Comparison of ENCODE assay signal across 22 cellular contexts in genomic region chr4:106270708-106271107, GRCh38. TPM values are rescaled to one million over a fixed set of nuclear protein-coding genes. Genes with fewer than 3 reads are reported as not detected.
A peak's percentile ranks its signal among the peaks of the same experiment; 100 is the strongest.
DNase-seq lines count a peak whose midpoint lies in the region; TF ChIP-seq lines count a peak whose summit lies in the region.
"Had no signal": no experiment of that assay in that cellular context is flagged by ENCODE, and none has a peak within 500 bp of the region (broad histone marks: within the 10 kb centered on the region; RNA-seq: fewer than 3 reads in every experiment).

No MANE protein-coding gene starts in this region.

- H2AFZ ChIP-seq in SK-N-SH (ENCODE audit: low read depth), result no peak overlapping the region

- TF ChIP-seq RAD21 in SK-N-SH (IDR thresholded peaks at IDR 0.05; ENCODE audit: low read length), result no peak

- no peak overlapping the region for H3K4me2 ChIP-seq in SK-N-SH
- H3K4me2 ChIP-seq: A549; BLaER1 treated with 17β-estradiol and CSF1 and Interleukin-3, amounts not matched to agents 10 nM and 100 nM had no signal

- H4K20me1 ChIP-seq in SK-N-SH (ENCODE audit: insufficient read depth), result no peaks in the 10 kb centered on the region

- TF ChIP-seq CTCF in SK-N-SH (IDR thresholded peaks at IDR 0.05), result no peak

- no peak for TF ChIP-seq EP300 in SK-N-SH (IDR thresholded peaks at IDR 0.05; ENCODE audit: borderline replicate concordance in 1 of 2, low read depth in 1 of 2, low read length in 1 of 2)

- H3K9me3 ChIP-seq in SK-N-SH, result no peaks in the 10 kb centered on the region
- H3K9me3 ChIP-seq in MG63, result no peaks in the 10 kb centered on the region
- H3K9me3 ChIP-seq: A549; BE2C; BLaER1 treated with 17β-estradiol and CSF1 and Interleukin-3, amounts not matched to agents 10 nM and 100 nM; HAP-1 had no signal

- no peak overlapping the region for H3K27ac ChIP-seq in SK-N-SH (ENCODE audit: low read depth in 2 of 2, low read length in 1 of 2)
- H3K27ac ChIP-seq: A549; BLaER1 treated with 17β-estradiol and CSF1 and Interleukin-3, amounts not matched to agents 10 nM and 100 nM had no signal

- H3K79me2 ChIP-seq in SK-N-SH (ENCODE audit: insufficient read depth), result peaks cover 10% of the 10 kb centered on the region; the same call in 1 of the 2 replicates

- DNase-seq in LHCN-M2 (ENCODE audit: low read depth), result peak; percentile 7
- DNase-seq in dermis blood vessel endothelial cell, result peak; percentile 32
- peak; percentile 18 for DNase-seq in myocyte (ENCODE audit: low read depth)
- no peak for DNase-seq in SHP77 treated with DMSO at 0.1 percent for 48 hours (lab: John Stamatoyannopoulos, UW)
- DNase-seq in SK-N-SH, result no peak
- no peak for DNase-seq in MG63
- no peak for DNase-seq in NCI-H146 (lab: John Stamatoyannopoulos, UW)
- DNase-seq: 8988T; ACHN; AML-193; BE2C; CD4-positive, alpha-beta T cell; CD8-positive, alpha-beta memory T cell; DMS 273 treated with DMSO at 0.1 percent for 48 hours; DMS79; EL; GDM1; GOT3; HFFc6 had no signal

- CTCF ChIA-PET in SK-N-SH (lab: Yijun Ruan, JAX), result no interaction called here

- POLR2A ChIA-PET in SK-N-SH (lab: Yijun Ruan, JAX), result no interaction called here

- H3K36me3 ChIP-seq in SK-N-SH (replicated peaks in 1 of 2; ENCODE audit: control insufficient read depth in 1 of 2, insufficient read depth in 2 of 2, low read length in 1 of 2) (peaks cover 0 to 14% of the 10 kb centered on the region in 2 experiments), MG63 (no peaks in the 10 kb centered on the region; the same call in 1 of the 2 replicates)
- H3K36me3 ChIP-seq: BE2C, HAP-1 had no signal

- no peaks in the 10 kb centered on the region for H3K9me2 ChIP-seq in SK-N-SH

- 80% methylated on average over 1 of the region's 1 CpG for WGBS in SK-N-SH (ENCODE audit: low lambda C conversion rate)

- no peak overlapping the region for H3K9ac ChIP-seq in SK-N-SH
- H3K9ac ChIP-seq: BLaER1 treated with 17β-estradiol and CSF1 and Interleukin-3, amounts not matched to agents 10 nM and 100 nM had no signal

- H3F3A ChIP-seq in SK-N-SH (replicated peaks; ENCODE audit: insufficient read depth), result no peaks in the 10 kb centered on the region

- H3K4me3 ChIP-seq in SK-N-SH (ENCODE audit: low read depth in 2 of 2, low read length in 1 of 2) (no peak overlapping the region), MG63 (no peak overlapping the region)
- H3K4me3 ChIP-seq: A549; BLaER1 treated with 17β-estradiol and CSF1 and Interleukin-3, amounts not matched to agents 10 nM and 100 nM; HAP-1 had no signal

- H3K27me3 ChIP-seq in SK-N-SH (ENCODE audit: insufficient read depth) (no peaks in the 10 kb centered on the region), MG63 (no peaks in the 10 kb centered on the region)
- H3K27me3 ChIP-seq: BE2C; BLaER1 treated with 17β-estradiol and CSF1 and Interleukin-3, amounts not matched to agents 10 nM and 100 nM had no signal

- peaks cover 0 to 3% of the 10 kb centered on the region in 2 experiments; a peak in 2 of 4 replicates for H3K4me1 ChIP-seq in SK-N-SH (ENCODE audit: control insufficient read depth in 1 of 2, insufficient read depth in 2 of 2, low read depth in 1 of 2, low read length in 1 of 2)
- H3K4me1 ChIP-seq: A549, BE2C, HAP-1 had no signal

TF ChIP-seq in SK-N-SH, 30 proteins besides CTCF, POLR2A, EP300 and RAD21 (continues in another document):
- TF ChIP-seq POLR2AphosphoS5 (IDR thresholded peaks at IDR 0.05; ENCODE audit: low read depth, low read length) (no peak), MEF2A (IDR thresholded peaks at IDR 0.05; ENCODE audit: borderline replicate concordance, low read depth) (no peak), GABPA (IDR thresholded peaks at IDR 0.05; ENCODE audit: low read depth) (no peak), GATA2 (CRISPR knock-in tag; IDR thresholded peaks at IDR 0.05) (no peak), RXRA (IDR thresholded peaks at IDR 0.05; ENCODE audit: borderline replicate concordance, low read depth) (no peak), ELF1 (IDR thresholded peaks at IDR 0.05) (no peak), NRF1 (IDR thresholded peaks at IDR 0.05; ENCODE audit: low read depth, low read length) (no peak), EZH2phosphoT487 (IDR thresholded peaks at IDR 0.05; ENCODE audit: borderline replicate concordance, low read depth) (no peak)
- TF ChIP-seq, protein P1, sequence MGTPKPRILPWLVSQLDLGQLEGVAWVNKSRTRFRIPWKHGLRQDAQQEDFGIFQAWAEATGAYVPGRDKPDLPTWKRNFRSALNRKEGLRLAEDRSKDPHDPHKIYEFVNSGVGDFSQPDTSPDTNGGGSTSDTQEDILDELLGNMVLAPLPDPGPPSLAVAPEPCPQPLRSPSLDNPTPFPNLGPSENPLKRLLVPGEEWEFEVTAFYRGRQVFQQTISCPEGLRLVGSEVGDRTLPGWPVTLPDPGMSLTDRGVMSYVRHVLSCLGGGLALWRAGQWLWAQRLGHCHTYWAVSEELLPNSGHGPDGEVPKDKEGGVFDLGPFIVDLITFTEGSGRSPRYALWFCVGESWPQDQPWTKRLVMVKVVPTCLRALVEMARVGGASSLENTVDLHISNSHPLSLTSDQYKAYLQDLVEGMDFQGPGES (IDR thresholded peaks at IDR 0.05; ENCODE audit: low read depth, low read length), result no peak
- TF ChIP-seq, protein P2, sequence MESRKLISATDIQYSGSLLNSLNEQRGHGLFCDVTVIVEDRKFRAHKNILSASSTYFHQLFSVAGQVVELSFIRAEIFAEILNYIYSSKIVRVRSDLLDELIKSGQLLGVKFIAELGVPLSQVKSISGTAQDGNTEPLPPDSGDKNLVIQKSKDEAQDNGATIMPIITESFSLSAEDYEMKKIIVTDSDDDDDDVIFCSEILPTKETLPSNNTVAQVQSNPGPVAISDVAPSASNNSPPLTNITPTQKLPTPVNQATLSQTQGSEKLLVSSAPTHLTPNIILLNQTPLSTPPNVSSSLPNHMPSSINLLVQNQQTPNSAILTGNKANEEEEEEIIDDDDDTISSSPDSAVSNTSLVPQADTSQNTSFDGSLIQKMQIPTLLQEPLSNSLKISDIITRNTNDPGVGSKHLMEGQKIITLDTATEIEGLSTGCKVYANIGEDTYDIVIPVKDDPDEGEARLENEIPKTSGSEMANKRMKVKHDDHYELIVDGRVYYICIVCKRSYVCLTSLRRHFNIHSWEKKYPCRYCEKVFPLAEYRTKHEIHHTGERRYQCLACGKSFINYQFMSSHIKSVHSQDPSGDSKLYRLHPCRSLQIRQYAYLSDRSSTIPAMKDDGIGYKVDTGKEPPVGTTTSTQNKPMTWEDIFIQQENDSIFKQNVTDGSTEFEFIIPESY (IDR thresholded peaks at IDR 0.05; ENCODE audit: borderline replicate concordance, low read depth), result no peak
- TF ChIP-seq, protein P3, sequence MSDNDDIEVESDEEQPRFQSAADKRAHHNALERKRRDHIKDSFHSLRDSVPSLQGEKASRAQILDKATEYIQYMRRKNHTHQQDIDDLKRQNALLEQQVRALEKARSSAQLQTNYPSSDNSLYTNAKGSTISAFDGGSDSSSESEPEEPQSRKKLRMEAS (IDR thresholded peaks at IDR 0.05; ENCODE audit: low read depth), result no peak
- TF ChIP-seq, protein P4, sequence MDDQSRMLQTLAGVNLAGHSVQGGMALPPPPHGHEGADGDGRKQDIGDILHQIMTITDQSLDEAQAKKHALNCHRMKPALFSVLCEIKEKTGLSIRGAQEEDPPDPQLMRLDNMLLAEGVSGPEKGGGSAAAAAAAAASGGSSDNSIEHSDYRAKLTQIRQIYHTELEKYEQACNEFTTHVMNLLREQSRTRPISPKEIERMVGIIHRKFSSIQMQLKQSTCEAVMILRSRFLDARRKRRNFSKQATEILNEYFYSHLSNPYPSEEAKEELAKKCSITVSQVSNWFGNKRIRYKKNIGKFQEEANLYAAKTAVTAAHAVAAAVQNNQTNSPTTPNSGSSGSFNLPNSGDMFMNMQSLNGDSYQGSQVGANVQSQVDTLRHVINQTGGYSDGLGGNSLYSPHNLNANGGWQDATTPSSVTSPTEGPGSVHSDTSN (IDR thresholded peaks at IDR 0.05), result no peak

RNA-seq across cellular contexts. Expression of gene TBCK, which starts 45.3 kb away (rescaled TPM):
- total RNA-seq in LHCN-M2 (2014; rRNA removed) (30.1 and 35.6 TPM in 2 replicates), dermis blood vessel endothelial cell (34.5 and 44.1 TPM in 2 replicates), myocyte (38.0 and 50.1 TPM in 2 replicates)
- polyA plus RNA-seq in LHCN-M2 (2012), result 15.2 TPM
- polyA plus RNA-seq in myocyte (2012), result 17.1 TPM
- 14.6 and 18.0 TPM in 2 replicates for polyA plus RNA-seq in SK-N-SH (2012; rRNA removed)
- polyA plus RNA-seq in SK-N-SH (2012; cell fraction: cytosol; rRNA removed), result 12.2 and 13.2 TPM in 2 replicates
- 52.9 and 55.8 TPM in 2 replicates for polyA plus RNA-seq in SK-N-SH (2012; cell fraction: nucleus; rRNA removed)
- 9.2 and 12.1 TPM in 2 replicates for total RNA-seq in MG63 (2014; rRNA removed; shearing (Covaris generic); ENCODE audit: low replicate concordance)

RNA-seq across cellular contexts. Expression of gene AIMP1, which starts 45.6 kb away (rescaled TPM):
- total RNA-seq in LHCN-M2 (2014; rRNA removed), result 31.0 and 32.0 TPM in 2 replicates
- polyA plus RNA-seq in LHCN-M2 (2012), result 33.3 TPM
- total RNA-seq in dermis blood vessel endothelial cell, result 21.3 and 29.4 TPM in 2 replicates
- total RNA-seq in myocyte, result 32.5 and 43.9 TPM in 2 replicates
- 27.4 TPM for polyA plus RNA-seq in myocyte (2012)
- polyA plus RNA-seq in SK-N-SH (2012; rRNA removed), result 14.0 and 20.4 TPM in 2 replicates
- 25.9 and 37.9 TPM in 2 replicates for polyA plus RNA-seq in SK-N-SH (2012; cell fraction: cytosol; rRNA removed)
- 7.4 and 19.6 TPM in 2 replicates for polyA plus RNA-seq in SK-N-SH (2012; cell fraction: nucleus; rRNA removed)
- 31.8 and 51.5 TPM in 2 replicates for total RNA-seq in MG63 (2014; rRNA removed; shearing (Covaris generic); ENCODE audit: low replicate concordance)

Comparison
In these comparisons a context has a peak if more than half of its experiments do, and no peak if none do; other contexts are left out.
1. DNase-seq: peak in LHCN-M2 (single experiment), dermis blood vessel endothelial cell (single experiment) and myocyte (single experiment); none in SHP77 treated with DMSO at 0.1 percent for 48 hours (single experiment), SK-N-SH (single experiment), MG63 (single experiment) and NCI-H146 (single experiment).